In the genomic region with DNA sequence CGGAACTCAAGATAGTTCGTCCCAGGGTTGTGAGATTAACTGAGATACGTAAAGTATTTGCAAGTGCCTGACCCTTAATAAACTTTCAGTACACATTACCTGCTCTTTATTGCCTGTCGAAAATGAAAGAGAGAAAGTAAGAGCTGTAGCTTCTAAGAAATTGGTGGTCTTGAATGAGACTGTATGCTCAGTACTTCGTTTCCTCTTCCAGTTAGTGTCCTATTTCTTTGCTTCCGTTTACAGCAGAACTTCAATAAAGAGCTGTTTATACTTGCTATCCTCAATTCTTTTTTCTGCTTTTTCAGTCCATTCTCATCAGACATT, we compare ENCODE assay signal across 8 cellular contexts. TPM values are rescaled to one million over a fixed set of nuclear protein-coding genes. Genes with fewer than 3 reads are reported as not detected.
DNase-seq lines count a peak whose midpoint lies in the region; ATAC-seq and TF ChIP-seq lines count a peak whose summit lies in the region.

No MANE protein-coding gene starts in this region.

- H3K27ac Mint-ChIP-seq in CD4-positive, CD25-positive, alpha-beta regulatory T cell = peak overlapping the region; percentile 97 to 99 (median 98)
- H3K27ac Mint-ChIP-seq in activated naive CD8-positive, alpha-beta T cell treated with anti-CD3 and anti-CD28 coated beads, Interleukin-2, amount 50 U/mL, for 24 hours = peak overlapping the region; percentile 99

- H3K27me3 Mint-ChIP-seq in CD4-positive, CD25-positive, alpha-beta regulatory T cell = peaks cover 7% of the 10 kb centered on the region
- peaks cover 14% of the 10 kb centered on the region for H3K27me3 Mint-ChIP-seq in activated naive CD8-positive, alpha-beta T cell treated with anti-CD3 and anti-CD28 coated beads, Interleukin-2, amount 50 U/mL, for 24 hours

- peak; percentile 27 to 44 for ATAC-seq in CD4-positive, CD25-positive, alpha-beta regulatory T cell (ENCODE audit: low read depth in 2 of 2)
- peak; percentile 80 for ATAC-seq in GM19395 (IDR thresholded peaks at IDR 0.05; ENCODE audit: unreplicated experiment)
- peak; percentile 52 for ATAC-seq in HG03439 (IDR thresholded peaks at IDR 0.05; ENCODE audit: unreplicated experiment)
- ATAC-seq in activated naive CD8-positive, alpha-beta T cell treated with anti-CD3 and anti-CD28 coated beads, Interleukin-2, amount 50 U/mL, for 24 hours = peak; percentile 38
- ATAC-seq in lung (ENCODE audit: insufficient read depth, low FRiP score) = no peak

- no peaks in the 10 kb centered on the region for H3K36me3 ChIP-seq in CD4-positive, CD25-positive, alpha-beta regulatory T cell (ENCODE audit: control insufficient read depth, insufficient read depth, low read length)
- H3K36me3 ChIP-seq in lung (ENCODE audit: control insufficient read depth in 2 of 2, insufficient read depth in 2 of 2, low read length in 2 of 2) (no peaks in the 10 kb centered on the region), vagina (no peaks in the 10 kb centered on the region)

- WGBS in lung, 2 donors = 0% methylated on average over 6 of the region's 6 CpGs

- TF ChIP-seq POLR2A in vagina (IDR thresholded peaks at IDR 0.05) = no peak

- peak overlapping the region; percentile 71 for H3K27ac ChIP-seq in CD4-positive, CD25-positive, alpha-beta regulatory T cell (ENCODE audit: insufficient read depth, low read length, poor library complexity, severe bottlenecking)
- H3K27ac ChIP-seq in lung (ENCODE audit: low read depth in 1 of 2, low read length in 1 of 2) = peak overlapping the region; percentile 60 to 82
- peak overlapping the region; percentile 11 for H3K27ac ChIP-seq in vagina

- TF ChIP-seq CTCF in lung (IDR thresholded peaks at IDR 0.05; ENCODE audit: control extremely low read depth, extremely low read depth) (no peak), vagina (IDR thresholded peaks at IDR 0.05) (no peak)

- peaks cover 29 to 49% (median 36%) of the 10 kb centered on the region in 4 donors for H3K4me1 Mint-ChIP-seq in CD4-positive, CD25-positive, alpha-beta regulatory T cell
- H3K4me1 Mint-ChIP-seq in activated naive CD8-positive, alpha-beta T cell treated with anti-CD3 and anti-CD28 coated beads, Interleukin-2, amount 50 U/mL, for 24 hours = peaks cover 47% of the 10 kb centered on the region

- H3K4me3 Mint-ChIP-seq in CD4-positive, CD25-positive, alpha-beta regulatory T cell = peak overlapping the region; percentile 93 to 99 (median 98)
- peak overlapping the region; percentile 96 for H3K4me3 Mint-ChIP-seq in activated naive CD8-positive, alpha-beta T cell treated with anti-CD3 and anti-CD28 coated beads, Interleukin-2, amount 50 U/mL, for 24 hours

- DNase-seq in CD4-positive, CD25-positive, alpha-beta regulatory T cell = peak in 1 of 3 donors; percentile 51
- DNase-seq in activated naive CD8-positive, alpha-beta T cell treated with anti-CD3 and anti-CD28 coated beads, Interleukin-2, amount 50 U/mL, for 24 hours = no peak
- no peak for DNase-seq in lung (ENCODE audit: low spot score)
- DNase-seq in vagina (ENCODE audit: extremely low spot score in 2 of 2) = no peak
- no peak for DNase-seq in amniotic stem cell (lab: John Stamatoyannopoulos, UW)
- DNase-seq in NCI-H1092 treated with DMSO at 0.1 percent for 48 hours (lab: John Stamatoyannopoulos, UW) = no peak

- H3K27me3 ChIP-seq in CD4-positive, CD25-positive, alpha-beta regulatory T cell (ENCODE audit: control insufficient read depth, insufficient read depth, low read length) = peaks cover 5% of the 10 kb centered on the region
- H3K27me3 ChIP-seq in lung (ENCODE audit: control insufficient read depth, insufficient read depth) = no peaks in the 10 kb centered on the region
- H3K27me3 ChIP-seq in vagina = no peaks in the 10 kb centered on the region

- H3K9me3 ChIP-seq in CD4-positive, CD25-positive, alpha-beta regulatory T cell (ENCODE audit: control insufficient read depth in 2 of 2, low read length in 2 of 2) = no peaks in the 10 kb centered on the region
- H3K9me3 ChIP-seq in lung (ENCODE audit: control insufficient read depth in 2 of 2, insufficient read depth in 1 of 2, low read length in 1 of 2) (no peaks in the 10 kb centered on the region), vagina (no peaks in the 10 kb centered on the region)

- H3K4me3 ChIP-seq in CD4-positive, CD25-positive, alpha-beta regulatory T cell (ENCODE audit: low read depth, low read length) = peak overlapping the region; percentile 98
- peak overlapping the region; percentile 81 for H3K4me3 ChIP-seq in lung
- peak overlapping the region; percentile 59 to 70 for H3K4me3 ChIP-seq in vagina

- peaks cover 16% of the 10 kb centered on the region for H3K4me1 ChIP-seq in CD4-positive, CD25-positive, alpha-beta regulatory T cell (ENCODE audit: control insufficient read depth, insufficient read depth, low read length, poor library complexity, severe bottlenecking)
- H3K4me1 ChIP-seq in lung (ENCODE audit: control insufficient read depth in 2 of 2, insufficient read depth in 2 of 2, low read length in 2 of 2) (peaks cover 0 to 11% of the 10 kb centered on the region in 2 donors), vagina (peaks cover 13% of the 10 kb centered on the region)

- H3K36me3 Mint-ChIP-seq in CD4-positive, CD25-positive, alpha-beta regulatory T cell = peaks cover 17% of the 10 kb centered on the region
- H3K36me3 Mint-ChIP-seq in activated naive CD8-positive, alpha-beta T cell treated with anti-CD3 and anti-CD28 coated beads, Interleukin-2, amount 50 U/mL, for 24 hours (ENCODE audit: low read depth) = peaks cover 25% of the 10 kb centered on the region

- intact Hi-C loops in vagina (cut with DNase I) = no loop called here

- H3K9me3 Mint-ChIP-seq in CD4-positive, CD25-positive, alpha-beta regulatory T cell = peaks cover 0 to 7% (median 3%) of the 10 kb centered on the region in 7 donors
- peaks cover 14% of the 10 kb centered on the region for H3K9me3 Mint-ChIP-seq in activated naive CD8-positive, alpha-beta T cell treated with anti-CD3 and anti-CD28 coated beads, Interleukin-2, amount 50 U/mL, for 24 hours

RNA-seq across cellular contexts. Expression of a gene that starts 0.5 kb away (rescaled TPM):
- total RNA-seq in CD4-positive, CD25-positive, alpha-beta regulatory T cell = 7.7 TPM
- polyA plus RNA-seq in CD4-positive, CD25-positive, alpha-beta regulatory T cell = 10 to 100 TPM in 2 of 4 donors, 1 to 10 TPM in 2; 6.9 to 11.0 (median 9.8) TPM
- 10 to 100 TPM; 10.8 to 24.1 TPM for total RNA-seq in lung
- polyA plus RNA-seq in lung = 1 to 10 TPM; 2.4 to 6.5 TPM
- 10.8 TPM for total RNA-seq in vagina

Comparison
In these comparisons a context has a peak if more than half of its experiments do, and no peak if none do; other contexts are left out.
1. H3K27ac ChIP-seq: peak in every context shown above with its lines; median percentile 71 in CD4-positive, CD25-positive, alpha-beta regulatory T cell; 71 in lung; 11 in vagina.